ENCODE assay signal across 16 cellular contexts in genomic region chr13:30932481-30933333, GRCh38. TPM values are rescaled to one million over a fixed set of nuclear protein-coding genes. Genes with fewer than 3 reads are reported as not detected.
DNase-seq lines count a peak whose midpoint lies in the region; FAIRE-seq and TF ChIP-seq lines count a peak whose summit lies in the region.
"Had no signal": no experiment of that assay in that cellular context is flagged by ENCODE, and none has a peak within 500 bp of the region (broad histone marks: within the 10 kb centered on the region; RNA-seq: fewer than 3 reads in every experiment).

TSS of gene TEX26 (plus strand) at chr13:30932656. CDS start at chr13:30932716, 60 bp downstream.

- H3K9ac ChIP-seq in iPS-18a (ENCODE audit: low read length) (peak within 1 kb of the TSS; percentile 33), skeletal muscle satellite cell (ENCODE audit: low read depth, low read length) (no peak within 1 kb of the TSS)

- intact Hi-C loops in prostate gland (cut with DNase I), result no loop called here

- H3K36me3 ChIP-seq in ectodermal cell (ENCODE audit: control insufficient read depth, insufficient read depth, low read length), result no peaks in the 10 kb centered on the region
- H3K36me3 ChIP-seq in iPS-18a (ENCODE audit: control insufficient read depth, low read depth, low read length), result no peaks in the 10 kb centered on the region
- no peaks in the 10 kb centered on the region for H3K36me3 ChIP-seq in skeletal muscle satellite cell (ENCODE audit: insufficient read depth, low read length)
- H3K36me3 ChIP-seq in small intestine (ENCODE audit: control insufficient read depth in 2 of 2, insufficient read depth in 2 of 2, low read length in 2 of 2), result no peaks in the 10 kb centered on the region
- no peaks in the 10 kb centered on the region for H3K36me3 ChIP-seq in prostate gland

- TF ChIP-seq POLR2A in prostate gland (IDR thresholded peaks at IDR 0.05), result no peak

- DNase-seq in NCI-H1092 treated with DMSO at 0.1 percent for 48 hours (lab: John Stamatoyannopoulos, UW) (peak; percentile 12), small intestine (no peak), prostate gland (ENCODE audit: low spot score) (no peak)
- no peak for DNase-seq in activated naive CD4-positive, alpha-beta T cell (lab: John Stamatoyannopoulos, UW)
- no peak for DNase-seq in stimulated activated CD8-positive, alpha-beta memory T cell treated with anti-CD3 and anti-CD28 coated beads, Interleukin-4, amount 100 ng/mL, for 48 hours
- DNase-seq: activated CD4-positive, alpha-beta memory T cell treated with anti-CD3 and anti-CD28 coated beads, Interleukin-2, amount 10 ng/mL, durations not matched to agents 7 days and 5 days; activated naive CD4-positive, alpha-beta T cell treated with anti-CD3 and anti-CD28 coated beads, Interleukin-2, amount 50 U/mL, for 16 hours; effector CD8-positive, alpha-beta T cell; NCI-H2029; stimulated activated CD4-positive, alpha-beta T cell treated with anti-CD3 and anti-CD28 coated beads, Interleukin-1b, Interleukin-23, amount 100 ng/mL, for 48 hours; stimulated activated naive CD8-positive, alpha-beta T cell treated with anti-CD3 and anti-CD28 coated beads, Interleukin-15, Interleukin-2, amounts not matched to agents 100 U/mL and 50 U/mL, for 24 hours had no signal

- no peak within 1 kb of the TSS for H3K27ac ChIP-seq in ectodermal cell (ENCODE audit: insufficient read depth, low read depth, low read length, poor library complexity, severe bottlenecking)
- no peak within 1 kb of the TSS for H3K27ac ChIP-seq in iPS-18a (ENCODE audit: low read length)
- no peak within 1 kb of the TSS for H3K27ac ChIP-seq in small intestine (ENCODE audit: low read depth in 1 of 2, low read length in 1 of 2)
- no peak within 1 kb of the TSS for H3K27ac ChIP-seq in prostate gland

- peaks cover 15% of the 10 kb centered on the region for H3K27me3 ChIP-seq in ectodermal cell (ENCODE audit: control insufficient read depth, insufficient read depth, low read length, poor library complexity, severe bottlenecking)
- peaks cover 27% of the 10 kb centered on the region for H3K27me3 ChIP-seq in iPS-18a (ENCODE audit: control insufficient read depth, insufficient read depth, low read length)
- H3K27me3 ChIP-seq in skeletal muscle satellite cell (ENCODE audit: control insufficient read depth, insufficient read depth, low read length), result peaks cover 61% of the 10 kb centered on the region
- H3K27me3 ChIP-seq in small intestine (ENCODE audit: control insufficient read depth in 2 of 2, insufficient read depth in 2 of 2, low read length in 2 of 2), result peaks cover 0 to 8% of the 10 kb centered on the region in 2 donors
- H3K27me3 ChIP-seq in prostate gland (replicated peaks; ENCODE audit: insufficient read depth), result no peaks in the 10 kb centered on the region

- H3K9me3 ChIP-seq in ectodermal cell (ENCODE audit: control insufficient read depth, low read length), result no peaks in the 10 kb centered on the region
- no peaks in the 10 kb centered on the region for H3K9me3 ChIP-seq in iPS-18a (ENCODE audit: control insufficient read depth, low read depth, low read length)
- H3K9me3 ChIP-seq in skeletal muscle satellite cell (replicated peaks; ENCODE audit: low read length), result no peaks in the 10 kb centered on the region
- no peaks in the 10 kb centered on the region for H3K9me3 ChIP-seq in small intestine (ENCODE audit: control insufficient read depth, low read depth)
- no peaks in the 10 kb centered on the region for H3K9me3 ChIP-seq in prostate gland

- H3K4me1 ChIP-seq in ectodermal cell (ENCODE audit: control insufficient read depth, insufficient read depth, low read length) (peaks cover 11% of the 10 kb centered on the region), iPS-18a (ENCODE audit: control insufficient read depth, low read depth, low read length) (peaks cover 12% of the 10 kb centered on the region), skeletal muscle satellite cell (ENCODE audit: control insufficient read depth, insufficient read depth, low read length) (no peaks in the 10 kb centered on the region), small intestine (ENCODE audit: control insufficient read depth in 2 of 2, insufficient read depth in 1 of 2, low read depth in 1 of 2, low read length in 1 of 2) (no peaks in the 10 kb centered on the region), prostate gland (replicated peaks) (no peaks in the 10 kb centered on the region)

- no peak for TF ChIP-seq CTCF in prostate gland (IDR thresholded peaks at IDR 0.05)

- 13 to 15% methylated on average over 32 of the region's 32 CpGs for WGBS in ectodermal cell, 2 experiments
- WGBS in small intestine, 3 donors, result 28 to 39% (median 30%) methylated on average over 32 of the region's 32 CpGs
- 50% methylated on average over 32 of the region's 32 CpGs for WGBS in prostate gland

- FAIRE-seq in small intestine (lab: Jason Lieb, UNC), result no peak
- FAIRE-seq: keratinocyte had no signal

- H3K4me2 ChIP-seq in skeletal muscle satellite cell (ENCODE audit: low read length), result peak within 1 kb of the TSS; percentile 55

- H3K4me3 ChIP-seq in ectodermal cell (ENCODE audit: insufficient read depth, low read depth, low read length) (peak within 1 kb of the TSS; percentile 14), iPS-18a (ENCODE audit: low read length) (peak within 1 kb of the TSS; percentile 63), skeletal muscle satellite cell (ENCODE audit: low read length) (no peak within 1 kb of the TSS), small intestine (ENCODE audit: low read depth in 1 of 2, low read length in 2 of 2) (no peak within 1 kb of the TSS), prostate gland (no peak within 1 kb of the TSS)

RNA-seq across cellular contexts. Expression of gene TEX26, which starts in this region (rescaled TPM):
- not detected for polyA plus RNA-seq in ectodermal cell (2013, experiment 1 of 4)
- 0.46 TPM for polyA plus RNA-seq in ectodermal cell (2013, experiment 2 of 4)
- polyA plus RNA-seq in ectodermal cell (2013, experiment 3 of 4), result not detected
- 0.20 TPM for polyA plus RNA-seq in ectodermal cell (2013, experiment 4 of 4)
- total RNA-seq in skeletal muscle satellite cell (2012; rRNA removed), result not detected in 2 replicates
- not detected for polyA plus RNA-seq in small intestine
- total RNA-seq in prostate gland, result not detected
- total RNA-seq: activated CD4-positive, alpha-beta memory T cell treated with anti-CD3 and anti-CD28 coated beads, Interleukin-2, amount 10 ng/mL, durations not matched to agents 7 days and 5 days had no signal
- polyA plus RNA-seq: keratinocyte, neural cell had no signal

Comparison
In these comparisons a context has a peak if more than half of its experiments do, and no peak if none do; other contexts are left out.
1. H3K4me3 ChIP-seq: peak in ectodermal cell (single experiment) and iPS-18a (single experiment); none in skeletal muscle satellite cell (single experiment), small intestine (0 of 2) and prostate gland (0 of 2).